In the genomic region with DNA sequence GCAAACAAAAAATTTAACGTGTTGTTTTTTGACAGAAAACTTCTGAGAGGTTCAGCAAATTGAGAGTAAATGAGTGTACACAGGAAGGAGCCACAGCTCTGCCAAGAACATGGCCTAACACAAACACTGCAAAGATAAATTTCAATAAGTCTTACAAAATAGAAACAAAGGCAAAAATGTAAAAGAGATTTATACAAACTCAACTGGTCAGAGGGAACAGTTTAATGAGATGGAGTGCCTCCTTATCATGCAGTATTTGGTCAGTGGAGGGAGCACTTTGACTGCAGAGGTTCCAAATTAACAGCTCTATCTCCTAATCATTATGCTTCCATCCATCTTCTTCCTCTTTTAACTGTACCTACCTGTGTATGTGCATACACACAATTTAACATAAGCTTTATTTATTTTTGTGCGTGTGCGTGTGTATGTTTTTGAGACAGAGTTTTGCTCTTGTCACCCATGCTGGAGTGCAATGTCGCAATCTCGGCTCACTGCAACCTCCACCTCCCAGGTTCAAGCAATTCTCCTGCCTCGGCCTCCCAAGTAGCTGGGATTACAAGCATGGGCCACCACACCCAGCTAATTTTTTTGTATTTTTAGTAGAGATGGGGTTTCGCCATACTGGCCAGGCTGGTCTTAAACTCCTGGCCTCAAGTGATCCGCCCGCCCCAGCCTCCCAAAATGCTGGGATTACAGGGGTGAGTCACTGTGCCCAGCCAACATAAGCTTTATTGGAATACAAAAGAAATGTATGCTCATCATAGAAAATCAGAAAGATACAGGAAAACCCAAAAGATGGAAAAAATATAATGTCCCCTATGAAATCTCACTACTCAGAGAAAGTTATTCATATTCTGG, we compare ENCODE assay signal across 10 cellular contexts.
DNase-seq lines count a peak whose midpoint lies in the region; ATAC-seq and TF ChIP-seq lines count a peak whose summit lies in the region.
"Had no signal": no experiment of that assay in that cellular context is flagged by ENCODE, and none has a peak within 500 bp of the region (broad histone marks: within the 10 kb centered on the region; RNA-seq: fewer than 3 reads in every experiment).

No MANE protein-coding gene starts in this region.

- H3K27ac Mint-ChIP-seq in activated CD8-positive, alpha-beta T cell treated with anti-CD3 and anti-CD28 coated beads for 36 hours = no peak overlapping the region
- no peak overlapping the region for H3K27ac Mint-ChIP-seq in activated CD8-positive, alpha-beta T cell treated with anti-CD3 and anti-CD28 coated beads, Interleukin-2, amount 10 ng/mL, durations not matched to agents 7 days and 5 days
- H3K27ac Mint-ChIP-seq: activated naive CD8-positive, alpha-beta T cell treated with anti-CD3 and anti-CD28 coated beads, Interleukin-2, amount 50 U/mL, for 24 hours had no signal

- POLR2A ChIA-PET in activated CD8-positive, alpha-beta T cell treated with anti-CD3 and anti-CD28 coated beads for 36 hours (lab: Charles Lee) = interaction anchor here (0.9 to 1.4 kb wide), 4 partner anchors 9 to 134 kb away, joined by 3 to 6 read pairs (median 3); no protein-coding TSS in a partner anchor
- POLR2A ChIA-PET in activated CD8-positive, alpha-beta T cell treated with anti-CD3 and anti-CD28 coated beads, Interleukin-2, amount 10 ng/mL, durations not matched to agents 7 days and 5 days (lab: Charles Lee) = interaction anchor here (1.1 to 1.7 kb wide), 3 partner anchors 9 to 124 kb away, joined by 3 to 6 read pairs (median 4); no protein-coding TSS in a partner anchor

- no peak overlapping the region for H3K4me3 Mint-ChIP-seq in activated CD8-positive, alpha-beta T cell treated with anti-CD3 and anti-CD28 coated beads for 36 hours
- no peak overlapping the region for H3K4me3 Mint-ChIP-seq in activated CD8-positive, alpha-beta T cell treated with anti-CD3 and anti-CD28 coated beads, Interleukin-2, amount 10 ng/mL, durations not matched to agents 7 days and 5 days
- H3K4me3 Mint-ChIP-seq: activated naive CD8-positive, alpha-beta T cell treated with anti-CD3 and anti-CD28 coated beads, Interleukin-2, amount 50 U/mL, for 24 hours had no signal

- H3K27ac ChIP-seq in OCI-LY3 (ENCODE audit: low read length) = peak overlapping the region; percentile 7; the same call in 1 of the 2 replicates
- no peak overlapping the region for H3K27ac ChIP-seq in prostate gland

- no peak overlapping the region for H3K4me2 ChIP-seq in OCI-LY3 (ENCODE audit: low read length)

- ATAC-seq in activated CD8-positive, alpha-beta T cell treated with anti-CD3 and anti-CD28 coated beads for 36 hours = no peak
- no peak for ATAC-seq in activated CD8-positive, alpha-beta T cell treated with anti-CD3 and anti-CD28 coated beads, Interleukin-2, amount 10 ng/mL, durations not matched to agents 7 days and 5 days
- no peak for ATAC-seq in Right ventricle myocardium inferior

- no peak overlapping the region for H3K4me3 ChIP-seq in OCI-LY3 (ENCODE audit: low read length)
- H3K4me3 ChIP-seq in epithelial cell of esophagus (ENCODE audit: low read length) = no peak overlapping the region
- no peak overlapping the region for H3K4me3 ChIP-seq in prostate gland

- H3K36me3 Mint-ChIP-seq in activated CD8-positive, alpha-beta T cell treated with anti-CD3 and anti-CD28 coated beads for 36 hours (ENCODE audit: low read depth) = peaks cover 4% of the 10 kb centered on the region
- H3K36me3 Mint-ChIP-seq in activated CD8-positive, alpha-beta T cell treated with anti-CD3 and anti-CD28 coated beads, Interleukin-2, amount 10 ng/mL, durations not matched to agents 7 days and 5 days (ENCODE audit: low read depth) = peaks cover 4% of the 10 kb centered on the region

- H3K27me3 ChIP-seq in OCI-LY3 (ENCODE audit: low read depth, low read length) = no peaks in the 10 kb centered on the region
- no peaks in the 10 kb centered on the region for H3K27me3 ChIP-seq in prostate gland (replicated peaks; ENCODE audit: insufficient read depth)

- H3K9ac ChIP-seq in OCI-LY3 (ENCODE audit: low read length) = no peak overlapping the region

- DNase-seq in activated CD8-positive, alpha-beta T cell treated with anti-CD3 and anti-CD28 coated beads for 36 hours = peak; percentile 12
- no peak for DNase-seq in activated CD8-positive, alpha-beta T cell treated with anti-CD3 and anti-CD28 coated beads, Interleukin-2, amount 10 ng/mL, durations not matched to agents 7 days and 5 days
- DNase-seq in epithelial cell of esophagus (ENCODE audit: low read depth) (peak; percentile 63), prostate gland (ENCODE audit: low spot score) (no peak), glomerular visceral epithelial cell (ENCODE audit: extremely low spot score) (no peak), Right ventricle myocardium inferior (ENCODE audit: missing footprints) (no peak), NCI-H1092 (lab: John Stamatoyannopoulos, UW) (no peak)
- DNase-seq: NK-92 treated with Interleukin-12 subunit alpha and Interleukin-12 subunit beta, amount 100 ng/mL, for 24 hours had no signal

- peak; percentile 20 for TF ChIP-seq CTCF in activated CD8-positive, alpha-beta T cell treated with anti-CD3 and anti-CD28 coated beads for 36 hours (IDR thresholded peaks at IDR 0.05)
- peak; percentile 73 for TF ChIP-seq CTCF in OCI-LY3 (IDR thresholded peaks at IDR 0.05; ENCODE audit: low read depth, low read length)
- TF ChIP-seq CTCF in epithelial cell of esophagus (IDR thresholded peaks at IDR 0.05; ENCODE audit: insufficient read depth, low read depth, low read length, missing control alignments) = peak; percentile 46
- TF ChIP-seq CTCF in prostate gland (IDR thresholded peaks at IDR 0.05) = peak in 3 of 4 experiments; percentile 22 to 45 (median 32)

- TF ChIP-seq POLR2A in prostate gland (IDR thresholded peaks at IDR 0.05) = no peak

- no peaks in the 10 kb centered on the region for H3K9me3 Mint-ChIP-seq in activated CD8-positive, alpha-beta T cell treated with anti-CD3 and anti-CD28 coated beads for 36 hours
- H3K9me3 Mint-ChIP-seq in activated CD8-positive, alpha-beta T cell treated with anti-CD3 and anti-CD28 coated beads, Interleukin-2, amount 10 ng/mL, durations not matched to agents 7 days and 5 days (ENCODE audit: insufficient read depth) = no peaks in the 10 kb centered on the region
- H3K9me3 Mint-ChIP-seq: activated naive CD8-positive, alpha-beta T cell treated with anti-CD3 and anti-CD28 coated beads, Interleukin-2, amount 50 U/mL, for 24 hours had no signal

- H3K9me3 ChIP-seq in OCI-LY3 (ENCODE audit: insufficient read depth, low read length) = peaks cover 5% of the 10 kb centered on the region; the same call in 1 of the 2 replicates
- no peaks in the 10 kb centered on the region for H3K9me3 ChIP-seq in prostate gland

- intact Hi-C loops in activated CD8-positive, alpha-beta T cell treated with anti-CD3 and anti-CD28 coated beads for 36 hours (cut with micrococcal nuclease) = loop anchor here (5.0 kb wide), 1 partner anchor 123 kb away; no protein-coding TSS in a partner anchor
- intact Hi-C loops in prostate gland (cut with DNase I) (loop anchor here (5.0 kb wide), 1 partner anchor 113 kb away; the partner anchor contains the start of gene MRTFA), Right ventricle myocardium inferior (cut with DNase I) (loop anchor here (5.0 kb wide), 1 partner anchor 87 kb away; no protein-coding TSS in a partner anchor)

- CTCF ChIA-PET in activated CD8-positive, alpha-beta T cell treated with anti-CD3 and anti-CD28 coated beads for 36 hours (lab: Charles Lee) = interaction anchor here (0.7 to 3.2 kb wide), 34 partner anchors 9 to 375 kb away, joined by 3 to 87 read pairs (median 5); partner anchors contain the start of gene MRTFA
- CTCF ChIA-PET in activated CD8-positive, alpha-beta T cell treated with anti-CD3 and anti-CD28 coated beads, Interleukin-2, amount 10 ng/mL, durations not matched to agents 7 days and 5 days (lab: Charles Lee) = interaction anchor here (0.6 to 13.2 kb wide), 25 partner anchors 9 to 375 kb away, joined by 3 to 229 read pairs (median 5); partner anchors contain the start of gene MRTFA

- H2AFZ ChIP-seq in OCI-LY3 (ENCODE audit: low read depth, low read length) = no peak overlapping the region

- no peaks in the 10 kb centered on the region for H4K20me1 ChIP-seq in OCI-LY3 (ENCODE audit: insufficient read depth, low read length)

- 87% methylated on average over 9 of the region's 9 CpGs for WGBS in prostate gland

- peaks cover 41% of the 10 kb centered on the region for H3K4me1 Mint-ChIP-seq in activated CD8-positive, alpha-beta T cell treated with anti-CD3 and anti-CD28 coated beads for 36 hours (ENCODE audit: low read depth)
- peaks cover 21% of the 10 kb centered on the region for H3K4me1 Mint-ChIP-seq in activated CD8-positive, alpha-beta T cell treated with anti-CD3 and anti-CD28 coated beads, Interleukin-2, amount 10 ng/mL, durations not matched to agents 7 days and 5 days (ENCODE audit: low read depth)

- H3K27me3 Mint-ChIP-seq in activated CD8-positive, alpha-beta T cell treated with anti-CD3 and anti-CD28 coated beads for 36 hours = no peaks in the 10 kb centered on the region
- H3K27me3 Mint-ChIP-seq in activated CD8-positive, alpha-beta T cell treated with anti-CD3 and anti-CD28 coated beads, Interleukin-2, amount 10 ng/mL, durations not matched to agents 7 days and 5 days (ENCODE audit: low read depth) = no peaks in the 10 kb centered on the region
- H3K27me3 Mint-ChIP-seq: activated naive CD8-positive, alpha-beta T cell treated with anti-CD3 and anti-CD28 coated beads, Interleukin-2, amount 50 U/mL, for 24 hours had no signal

- H3K79me2 ChIP-seq in OCI-LY3 (ENCODE audit: low read length) = peaks cover 49% of the 10 kb centered on the region

- peaks cover 16% of the 10 kb centered on the region for H3K36me3 ChIP-seq in OCI-LY3 (replicated peaks; ENCODE audit: low read depth, low read length)
- no peaks in the 10 kb centered on the region for H3K36me3 ChIP-seq in prostate gland

- H3K4me1 ChIP-seq in OCI-LY3 (ENCODE audit: low read length) (peaks cover 51% of the 10 kb centered on the region), prostate gland (replicated peaks) (no peaks in the 10 kb centered on the region)

Comparison
In these comparisons a context has a peak if more than half of its experiments do, and no peak if none do; other contexts are left out.
1. DNase-seq: peak in activated CD8-positive, alpha-beta T cell treated with anti-CD3 and anti-CD28 coated beads for 36 hours (single experiment) and epithelial cell of esophagus (single experiment); none in activated CD8-positive, alpha-beta T cell treated with anti-CD3 and anti-CD28 coated beads, Interleukin-2, amount 10 ng/mL, durations not matched to agents 7 days and 5 days (single experiment), prostate gland (single experiment), glomerular visceral epithelial cell (single experiment), Right ventricle myocardium inferior (single experiment) and NCI-H1092 (single experiment).
2. CTCF ChIP-seq: peak in every context shown above with its lines; median percentile 73 in OCI-LY3; 46 in epithelial cell of esophagus; 32 in prostate gland; 20 in activated CD8-positive, alpha-beta T cell treated with anti-CD3 and anti-CD28 coated beads for 36 hours.